ENCODE assay signal across 34 cellular contexts in genomic region chr5:63217422-63217821, GRCh38.
"Had no signal": no experiment of that assay in that cellular context is flagged by ENCODE, and none has a peak within 500 bp of the region (broad histone marks: within the 10 kb centered on the region; RNA-seq: fewer than 3 reads in every experiment).

No MANE protein-coding gene starts in this region.

- DNase-seq: activated effector memory CD4-positive, alpha-beta T cell treated with anti-CD3 and anti-CD28 coated beads, Interleukin-2, amount 50 U/mL, for 16 hours; activated effector memory CD4-positive, alpha-beta T cell treated with Interleukin-2 at 50 U/mL for 16 hours; activated gamma-delta T cell; activated gamma-delta T cell treated with Interleukin-2 at 50 U/mL for 16 hours; activated naive CD4-positive, alpha-beta T cell; activated naive CD4-positive, alpha-beta T cell treated with anti-CD3 and anti-CD28 coated beads for 36 hours; activated naive CD4-positive, alpha-beta T cell treated with anti-CD3 and anti-CD28 coated beads, Interleukin-2, amount 10 ng/mL, durations not matched to agents 7 days and 5 days; activated naive CD4-positive, alpha-beta T cell treated with anti-CD3 and anti-CD28 coated beads, Interleukin-2, amount 50 U/mL, for 16 hours; activated naive CD4-positive, alpha-beta T cell treated with Interleukin-2 at 50 U/mL for 16 hours; activated naive CD8-positive, alpha-beta T cell treated with anti-CD3 and anti-CD28 coated beads for 36 hours; activated naive CD8-positive, alpha-beta T cell treated with anti-CD3 and anti-CD28 coated beads, Interleukin-2, amount 10 ng/mL, durations not matched to agents 7 days and 5 days; activated naive CD8-positive, alpha-beta T cell treated with anti-CD3 and anti-CD28 coated beads, Interleukin-2, amount 50 U/mL, for 24 hours; activated T-cell treated with anti-CD3 and anti-CD28 coated beads, Interleukin-2, amount 50 U/mL, for 1 hour; activated T-cell treated with anti-CD3 and anti-CD28 coated beads, Interleukin-2, amount 50 U/mL, for 24 hours; activated T-cell treated with anti-CD3 and anti-CD28 coated beads, Interleukin-2, amount 50 U/mL, for 4 hours; activated T-cell treated with anti-CD3 and anti-CD28 coated beads, Interleukin-2, amount 50 U/mL, for 48 hours; activated T-cell treated with anti-CD3 and anti-CD28 coated beads, Interleukin-2, amount 50 U/mL, for 72 hours; adrenal gland; amniotic stem cell; amygdala; anterior cingulate cortex; aorta; body of pancreas; brain microvascular endothelial cell; caudate nucleus; central memory CD4-positive, alpha-beta T cell; cerebellar nuclear complex had no signal

- H3K27me3 ChIP-seq: adrenal gland, ascending aorta, body of pancreas, brain microvascular endothelial cell, breast epithelium, cardiac muscle cell had no signal

- ATAC-seq: activated naive CD4-positive, alpha-beta T cell treated with anti-CD3 and anti-CD28 coated beads, Interleukin-2, amount 50 U/mL, for 72 hours; activated naive CD8-positive, alpha-beta T cell treated with anti-CD3 and anti-CD28 coated beads, Interleukin-2, amount 50 U/mL, for 24 hours; activated T-cell treated with anti-CD3 and anti-CD28 coated beads, Interleukin-2, amount 50 U/mL, for 4 hours; activated T-cell treated with anti-CD3 and anti-CD28 coated beads, Interleukin-2, amount 50 U/mL, for 72 hours; activated T-helper 17 cell treated with anti-CD3 and anti-CD28 coated beads, Interleukin-2, amount 50 U/mL, for 72 hours; body of pancreas had no signal

- H3K27ac ChIP-seq: adrenal gland, ascending aorta, body of pancreas, brain microvascular endothelial cell, breast epithelium, cardiac muscle cell had no signal

- FAIRE-seq: astrocyte, bronchial epithelial cell had no signal

- H3K36me3 ChIP-seq: adrenal gland, ascending aorta, brain microvascular endothelial cell, breast epithelium, cardiac muscle cell had no signal

- H3K4me1 ChIP-seq: adrenal gland, ascending aorta, body of pancreas, breast epithelium had no signal

- H3K9me3 ChIP-seq: adrenal gland, ascending aorta, body of pancreas, breast epithelium had no signal

- H3K4me3 ChIP-seq: adrenal gland, ascending aorta, body of pancreas, breast epithelium, cardiac muscle cell had no signal
